ENCODE assay signal across 1 cellular context in the genomic region with DNA sequence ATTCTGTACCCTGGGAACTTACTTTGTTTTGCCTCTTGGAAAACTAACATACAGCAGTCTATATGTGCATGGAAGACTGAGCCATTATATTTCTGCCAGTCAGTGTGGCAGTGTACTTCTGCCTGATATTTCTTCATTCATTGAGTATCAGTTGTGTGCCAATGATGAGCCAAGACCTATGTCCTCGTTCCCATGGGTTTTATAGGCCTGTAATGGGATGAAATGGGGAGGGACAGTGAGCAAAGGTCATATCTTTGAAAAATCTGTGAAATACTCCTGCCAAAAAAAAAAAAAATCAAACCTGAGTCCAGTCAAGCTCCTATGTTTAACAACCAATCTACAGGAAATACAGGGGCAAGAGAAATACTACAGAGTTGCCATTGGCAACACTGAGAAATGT.
TF ChIP-seq lines count a peak whose summit lies in the region.

No MANE protein-coding gene starts in this region.

TF ChIP-seq in GM12878, 131 proteins besides CTCF, POLR2A, EP300 and RAD21:
- no peak for TF ChIP-seq GABPA (IDR thresholded peaks at IDR 0.05; ENCODE audit: low read depth)
- no peak for TF ChIP-seq IKZF1 (conservative IDR thresholded peaks at IDR 0.05)
- no peak for TF ChIP-seq FOS (IDR thresholded peaks at IDR 0.05; ENCODE audit: borderline replicate concordance, extremely low read depth, insufficient read length)
- TF ChIP-seq, protein P1, sequence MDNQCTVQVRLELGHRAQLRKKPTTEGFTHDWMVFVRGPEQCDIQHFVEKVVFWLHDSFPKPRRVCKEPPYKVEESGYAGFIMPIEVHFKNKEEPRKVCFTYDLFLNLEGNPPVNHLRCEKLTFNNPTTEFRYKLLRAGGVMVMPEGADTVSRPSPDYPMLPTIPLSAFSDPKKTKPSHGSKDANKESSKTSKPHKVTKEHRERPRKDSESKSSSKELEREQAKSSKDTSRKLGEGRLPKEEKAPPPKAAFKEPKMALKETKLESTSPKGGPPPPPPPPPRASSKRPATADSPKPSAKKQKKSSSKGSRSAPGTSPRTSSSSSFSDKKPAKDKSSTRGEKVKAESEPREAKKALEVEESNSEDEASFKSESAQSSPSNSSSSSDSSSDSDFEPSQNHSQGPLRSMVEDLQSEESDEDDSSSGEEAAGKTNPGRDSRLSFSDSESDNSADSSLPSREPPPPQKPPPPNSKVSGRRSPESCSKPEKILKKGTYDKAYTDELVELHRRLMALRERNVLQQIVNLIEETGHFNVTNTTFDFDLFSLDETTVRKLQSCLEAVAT (IDR thresholded peaks at IDR 0.05), result no peak
- TF ChIP-seq, protein P2, sequence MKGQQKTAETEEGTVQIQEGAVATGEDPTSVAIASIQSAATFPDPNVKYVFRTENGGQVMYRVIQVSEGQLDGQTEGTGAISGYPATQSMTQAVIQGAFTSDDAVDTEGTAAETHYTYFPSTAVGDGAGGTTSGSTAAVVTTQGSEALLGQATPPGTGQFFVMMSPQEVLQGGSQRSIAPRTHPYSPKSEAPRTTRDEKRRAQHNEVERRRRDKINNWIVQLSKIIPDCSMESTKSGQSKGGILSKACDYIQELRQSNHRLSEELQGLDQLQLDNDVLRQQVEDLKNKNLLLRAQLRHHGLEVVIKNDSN (IDR thresholded peaks at IDR 0.05; ENCODE audit: borderline replicate concordance, extremely low read length, insufficient read depth, low read depth, low read length), result no peak
- TF ChIP-seq KAT2A (conservative IDR thresholded peaks at IDR 0.05; ENCODE audit: control insufficient read depth, low read depth, low read length), result no peak
- no peak for TF ChIP-seq NR2F1 (conservative IDR thresholded peaks at IDR 0.05)
- TF ChIP-seq NBN (IDR thresholded peaks at IDR 0.05), result no peak
